ENCODE assay signal across 26 cellular contexts in the genomic region with DNA sequence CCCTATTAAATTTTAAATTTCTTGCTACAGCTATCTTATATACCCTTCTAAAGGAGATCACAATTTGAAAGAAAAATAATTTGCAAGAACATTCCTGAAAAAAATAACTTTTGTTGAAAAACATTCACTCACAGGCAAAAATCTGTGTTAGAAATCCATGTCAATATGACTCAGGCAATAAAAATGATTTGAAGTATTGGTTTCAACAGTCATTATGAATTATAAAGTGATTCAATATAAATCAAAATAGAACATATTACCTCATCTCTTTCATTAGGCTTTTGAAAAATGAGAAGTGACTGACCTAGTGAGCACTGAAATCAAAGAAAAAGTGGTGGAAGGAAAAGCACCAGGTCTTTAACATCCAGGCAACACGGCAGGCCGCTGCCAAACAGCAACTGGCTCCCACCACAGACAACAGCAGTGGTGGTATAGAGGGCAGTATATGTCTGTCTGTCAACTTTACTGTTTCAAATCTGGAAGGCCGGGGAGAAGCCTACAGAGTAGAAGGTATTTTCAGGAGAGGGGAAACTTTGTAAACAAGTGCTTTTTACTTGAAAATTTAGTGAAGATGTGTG.
A peak's percentile ranks its signal among the peaks of the same experiment; 100 is the strongest.
DNase-seq lines count a peak whose midpoint lies in the region; ATAC-seq and TF ChIP-seq lines count a peak whose summit lies in the region.
"Had no signal": no experiment of that assay in that cellular context is flagged by ENCODE, and none has a peak within 500 bp of the region (broad histone marks: within the 10 kb centered on the region; RNA-seq: fewer than 3 reads in every experiment).

No MANE protein-coding gene starts in this region.

- H3K4me3 ChIP-seq in SK-N-SH (ENCODE audit: low read depth in 2 of 2, low read length in 1 of 2) = no peak overlapping the region
- H3K4me3 ChIP-seq: adrenal gland, breast epithelium, K562, left ventricle myocardium inferior, ovary, right atrium auricular region, SJSA1 had no signal

- no peaks in the 10 kb centered on the region for H3K9me3 Mint-ChIP-seq in stimulated activated effector memory CD8-positive, alpha-beta T cell treated with anti-CD3 and anti-CD28 coated beads, Interleukin-12 subunit alpha, Interleukin-12 subunit beta, amount 100 ng/mL, for 72 hours
- H3K9me3 Mint-ChIP-seq: CD4-positive, alpha-beta T cell had no signal

- H3K4me2 ChIP-seq in SK-N-SH = peak overlapping the region; percentile 25; the same call in 1 of the 2 replicates

- H3K9me2 ChIP-seq in SK-N-SH = no peaks in the 10 kb centered on the region

- no peaks in the 10 kb centered on the region for H3K27me3 ChIP-seq in SK-N-SH (ENCODE audit: insufficient read depth)
- H3K27me3 ChIP-seq: adrenal gland, breast epithelium, ovary, right atrium auricular region, SJSA1 had no signal

- H3K4me1 ChIP-seq in SK-N-SH (ENCODE audit: control insufficient read depth in 1 of 2, insufficient read depth in 2 of 2, low read depth in 1 of 2, low read length in 1 of 2) = peaks cover 8 to 15% of the 10 kb centered on the region in 2 experiments; a peak in 3 of 4 replicates
- H3K4me1 ChIP-seq: breast epithelium, right atrium auricular region, SJSA1 had no signal

- no peak overlapping the region for H2AFZ ChIP-seq in SK-N-SH (ENCODE audit: low read depth)

- TF ChIP-seq EP300 in SK-N-SH (IDR thresholded peaks at IDR 0.05; ENCODE audit: borderline replicate concordance in 1 of 2, low read depth in 1 of 2, low read length in 1 of 2) = peak in 1 of 2 experiments; percentile 36; a peak in 1 of 4 replicates

- 64% methylated on average over 3 of the region's 3 CpGs for WGBS in SK-N-SH (ENCODE audit: low lambda C conversion rate)

- no peak overlapping the region for H3K9ac ChIP-seq in SK-N-SH

- H3K4me3 Mint-ChIP-seq in stimulated activated effector memory CD8-positive, alpha-beta T cell treated with anti-CD3 and anti-CD28 coated beads, Interleukin-12 subunit alpha, Interleukin-12 subunit beta, amount 100 ng/mL, for 72 hours = no peak overlapping the region
- H3K4me3 Mint-ChIP-seq: activated CD8-positive, alpha-beta T cell treated with anti-CD3 and anti-CD28 coated beads, Interleukin-2, amount 10 ng/mL, durations not matched to agents 7 days and 5 days; CD4-positive, alpha-beta T cell; mesothelial cell of epicardium; naive thymus-derived CD8-positive, alpha-beta T cell; T-helper 1 cell treated with Interleukin-12 subunit alpha and Interleukin-12 subunit beta and Interleukin-4 antibody, amounts not matched to agents 30 μg/mL and 1 μg/mL, for 36 hours had no signal

- CTCF ChIA-PET in SK-N-SH (lab: Yijun Ruan, JAX) = interaction anchor here (0.8 kb wide), 1 partner anchor 11 kb away, joined by 3 read pairs; no protein-coding TSS in a partner anchor

- no peaks in the 10 kb centered on the region for H3K79me2 ChIP-seq in SK-N-SH (ENCODE audit: insufficient read depth)

- peaks cover 12% of the 10 kb centered on the region for H3F3A ChIP-seq in SK-N-SH (replicated peaks; ENCODE audit: insufficient read depth)

- H3K36me3 Mint-ChIP-seq in stimulated activated effector memory CD8-positive, alpha-beta T cell treated with anti-CD3 and anti-CD28 coated beads, Interleukin-12 subunit alpha, Interleukin-12 subunit beta, amount 100 ng/mL, for 72 hours = peaks cover 44% of the 10 kb centered on the region

- peaks cover 0 to 15% of the 10 kb centered on the region in 2 experiments for H3K36me3 ChIP-seq in SK-N-SH (replicated peaks in 1 of 2; ENCODE audit: control insufficient read depth in 1 of 2, insufficient read depth in 2 of 2, low read length in 1 of 2)
- H3K36me3 ChIP-seq: adrenal gland, breast epithelium, left ventricle myocardium inferior, ovary, right atrium auricular region, SJSA1 had no signal

- ATAC-seq in stimulated activated effector memory CD8-positive, alpha-beta T cell treated with anti-CD3 and anti-CD28 coated beads, Interleukin-12 subunit alpha, Interleukin-12 subunit beta, amount 100 ng/mL, for 72 hours = peak; percentile 13
- ATAC-seq in GM21737 (IDR thresholded peaks at IDR 0.05; ENCODE audit: unreplicated experiment) = no peak
- ATAC-seq: activated CD8-positive, alpha-beta T cell treated with anti-CD3 and anti-CD28 coated beads, Interleukin-2, amount 10 ng/mL, durations not matched to agents 7 days and 5 days; K562; naive thymus-derived CD8-positive, alpha-beta T cell had no signal

- H3K9me3 ChIP-seq in SK-N-SH = peaks cover 4% of the 10 kb centered on the region; the same call in 1 of the 2 replicates
- H3K9me3 ChIP-seq: breast epithelium, left ventricle myocardium inferior, ovary, right atrium auricular region, SJSA1 had no signal

- TF ChIP-seq RAD21 in SK-N-SH (IDR thresholded peaks at IDR 0.05; ENCODE audit: low read length) = no peak

- DNase-seq in HCEC 1CT = peak; percentile 57
- no peak for DNase-seq in SK-N-SH
- peak; percentile 38 for DNase-seq in fibroblast of peridontal ligament (ENCODE audit: extremely low read depth)
- no peak for DNase-seq in stimulated activated effector memory CD8-positive, alpha-beta T cell treated with anti-CD3 and anti-CD28 coated beads, Interleukin-12 subunit alpha, Interleukin-12 subunit beta, amount 100 ng/mL, for 72 hours (ENCODE audit: low spot score in 2 of 2)
- no peak for DNase-seq in activated effector memory CD4-positive, alpha-beta T cell treated with anti-CD3 and anti-CD28 coated beads, Interleukin-2, amount 50 U/mL, for 16 hours
- no peak for DNase-seq in activated T-cell treated with anti-CD3 and anti-CD28 coated beads for 4 hours
- DNase-seq: activated CD8-positive, alpha-beta T cell treated with anti-CD3 and anti-CD28 coated beads, Interleukin-2, amount 10 ng/mL, durations not matched to agents 7 days and 5 days; adrenal gland; CD4-positive, alpha-beta T cell; dermis blood vessel endothelial cell; left ventricle myocardium inferior; naive thymus-derived CD8-positive, alpha-beta T cell; NCI-H1436 treated with DMSO at 0.1 percent for 48 hours; NCI-H2171; NCI-H526; ovary; stimulated activated CD4-positive, alpha-beta T cell treated with anti-CD3 and anti-CD28 coated beads, Interleukin-12 subunit alpha, Interleukin-12 subunit beta, amount 100 ng/mL, for 4 hours; stimulated activated CD4-positive, alpha-beta T cell treated with anti-CD3 and anti-CD28 coated beads, Interleukin-4, amount 100 ng/mL, for 4 hours; stimulated activated naive CD4-positive, alpha-beta T cell treated with Interleukin-2 at 50 U/mL for 16 hours had no signal

- no peak overlapping the region for H3K27ac Mint-ChIP-seq in stimulated activated effector memory CD8-positive, alpha-beta T cell treated with anti-CD3 and anti-CD28 coated beads, Interleukin-12 subunit alpha, Interleukin-12 subunit beta, amount 100 ng/mL, for 72 hours
- H3K27ac Mint-ChIP-seq: activated CD8-positive, alpha-beta T cell treated with anti-CD3 and anti-CD28 coated beads, Interleukin-2, amount 10 ng/mL, durations not matched to agents 7 days and 5 days; CD4-positive, alpha-beta T cell; mesothelial cell of epicardium; naive thymus-derived CD8-positive, alpha-beta T cell; T-helper 1 cell treated with Interleukin-12 subunit alpha and Interleukin-12 subunit beta and Interleukin-4 antibody, amounts not matched to agents 30 μg/mL and 1 μg/mL, for 36 hours had no signal

- H3K4me1 Mint-ChIP-seq in stimulated activated effector memory CD8-positive, alpha-beta T cell treated with anti-CD3 and anti-CD28 coated beads, Interleukin-12 subunit alpha, Interleukin-12 subunit beta, amount 100 ng/mL, for 72 hours = peaks cover 17% of the 10 kb centered on the region

- peak overlapping the region; percentile 34 to 67; a peak in 3 of 4 replicates for H3K27ac ChIP-seq in SK-N-SH (ENCODE audit: low read depth in 2 of 2, low read length in 1 of 2)
- H3K27ac ChIP-seq: adrenal gland, breast epithelium, left ventricle myocardium inferior, ovary, right atrium auricular region, SJSA1 had no signal

- H4K20me1 ChIP-seq in SK-N-SH (ENCODE audit: insufficient read depth) = no peaks in the 10 kb centered on the region

- POLR2A ChIA-PET in SK-N-SH (lab: Yijun Ruan, JAX) = no interaction called here

- no peak for TF ChIP-seq CTCF in SK-N-SH (IDR thresholded peaks at IDR 0.05)

TF ChIP-seq in SK-N-SH, 30 proteins besides CTCF, POLR2A, EP300 and RAD21:
- TF ChIP-seq MEF2A (IDR thresholded peaks at IDR 0.05; ENCODE audit: borderline replicate concordance, low read depth) = 0 out of 2 replicates have a peak, but pooled peaks have one; percentile 32
- no peak for TF ChIP-seq POLR2AphosphoS5 (IDR thresholded peaks at IDR 0.05; ENCODE audit: low read depth, low read length)
- TF ChIP-seq JUND (IDR thresholded peaks at IDR 0.05) = peak; percentile 39
- 0 out of 2 replicates have a peak, but pooled peaks have one; percentile 40 for TF ChIP-seq TCF12 (IDR thresholded peaks at IDR 0.05)
- TF ChIP-seq, protein P1, sequence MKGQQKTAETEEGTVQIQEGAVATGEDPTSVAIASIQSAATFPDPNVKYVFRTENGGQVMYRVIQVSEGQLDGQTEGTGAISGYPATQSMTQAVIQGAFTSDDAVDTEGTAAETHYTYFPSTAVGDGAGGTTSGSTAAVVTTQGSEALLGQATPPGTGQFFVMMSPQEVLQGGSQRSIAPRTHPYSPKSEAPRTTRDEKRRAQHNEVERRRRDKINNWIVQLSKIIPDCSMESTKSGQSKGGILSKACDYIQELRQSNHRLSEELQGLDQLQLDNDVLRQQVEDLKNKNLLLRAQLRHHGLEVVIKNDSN (IDR thresholded peaks at IDR 0.05; ENCODE audit: borderline replicate concordance, low read depth) = no peak
- TF ChIP-seq FOSL2 (IDR thresholded peaks at IDR 0.05; ENCODE audit: borderline replicate concordance, low read depth) = peak; percentile 25; the same call in 1 of the 2 replicates
- TF ChIP-seq, protein P2, sequence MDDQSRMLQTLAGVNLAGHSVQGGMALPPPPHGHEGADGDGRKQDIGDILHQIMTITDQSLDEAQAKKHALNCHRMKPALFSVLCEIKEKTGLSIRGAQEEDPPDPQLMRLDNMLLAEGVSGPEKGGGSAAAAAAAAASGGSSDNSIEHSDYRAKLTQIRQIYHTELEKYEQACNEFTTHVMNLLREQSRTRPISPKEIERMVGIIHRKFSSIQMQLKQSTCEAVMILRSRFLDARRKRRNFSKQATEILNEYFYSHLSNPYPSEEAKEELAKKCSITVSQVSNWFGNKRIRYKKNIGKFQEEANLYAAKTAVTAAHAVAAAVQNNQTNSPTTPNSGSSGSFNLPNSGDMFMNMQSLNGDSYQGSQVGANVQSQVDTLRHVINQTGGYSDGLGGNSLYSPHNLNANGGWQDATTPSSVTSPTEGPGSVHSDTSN (IDR thresholded peaks at IDR 0.05) = peak; percentile 79

Comparison
In these comparisons a context has a peak if more than half of its experiments do, and no peak if none do; other contexts are left out.
1. DNase-seq: peak in HCEC 1CT (single experiment) and fibroblast of peridontal ligament (single experiment); none in SK-N-SH (single experiment), stimulated activated effector memory CD8-positive, alpha-beta T cell treated with anti-CD3 and anti-CD28 coated beads, Interleukin-12 subunit alpha, Interleukin-12 subunit beta, amount 100 ng/mL, for 72 hours (0 of 2), activated effector memory CD4-positive, alpha-beta T cell treated with anti-CD3 and anti-CD28 coated beads, Interleukin-2, amount 50 U/mL, for 16 hours (single experiment) and activated T-cell treated with anti-CD3 and anti-CD28 coated beads for 4 hours (single experiment).